ENCODE assay signal across 1 cellular context in the genomic region with DNA sequence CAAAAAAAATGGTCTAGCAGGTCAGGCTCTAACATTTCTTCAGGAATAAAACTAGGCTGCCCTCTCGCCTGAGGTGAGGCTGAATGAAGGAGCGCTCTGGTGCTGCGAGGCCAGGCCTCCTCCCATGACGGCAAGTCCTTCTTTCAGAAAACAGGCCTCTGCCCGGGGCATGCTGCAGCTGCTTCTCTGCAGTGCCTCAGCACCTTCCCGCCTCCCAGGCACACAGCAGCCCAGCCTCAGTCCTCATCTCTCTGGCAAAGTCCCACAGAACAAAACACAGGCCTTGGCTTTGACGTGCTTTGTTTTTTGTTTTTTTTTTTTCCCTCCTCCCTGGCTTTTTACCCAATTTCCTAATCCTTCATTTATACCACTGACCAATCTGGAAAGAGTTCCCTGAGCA.
TF ChIP-seq lines count a peak whose summit lies in the region.

No MANE protein-coding gene starts in this region.

TF ChIP-seq in HepG2, 621 proteins besides CTCF, POLR2A, EP300 and RAD21 (continued from another document):
- TF ChIP-seq CEBPG (CRISPR knock-in tag; IDR thresholded peaks at IDR 0.05) (no peak), PTBP1 (IDR thresholded peaks at IDR 0.05; ENCODE audit: low read depth, low read length, poor library complexity, severe bottlenecking) (no peak), SNRNP70 (IDR thresholded peaks at IDR 0.05; ENCODE audit: low read depth, low read length) (no peak), NCOA1 (CRISPR knock-in tag; IDR thresholded peaks at IDR 0.05) (no peak), ZNF605 (CRISPR knock-in tag; IDR thresholded peaks at IDR 0.05) (no peak), ZNF235 (CRISPR knock-in tag; IDR thresholded peaks at IDR 0.05; ENCODE audit: borderline replicate concordance) (no peak)
TF ChIP-seq in HepG2: peak in this region for 0.
